Comparison of ENCODE assay signal across 8 cellular contexts in the genomic region with DNA sequence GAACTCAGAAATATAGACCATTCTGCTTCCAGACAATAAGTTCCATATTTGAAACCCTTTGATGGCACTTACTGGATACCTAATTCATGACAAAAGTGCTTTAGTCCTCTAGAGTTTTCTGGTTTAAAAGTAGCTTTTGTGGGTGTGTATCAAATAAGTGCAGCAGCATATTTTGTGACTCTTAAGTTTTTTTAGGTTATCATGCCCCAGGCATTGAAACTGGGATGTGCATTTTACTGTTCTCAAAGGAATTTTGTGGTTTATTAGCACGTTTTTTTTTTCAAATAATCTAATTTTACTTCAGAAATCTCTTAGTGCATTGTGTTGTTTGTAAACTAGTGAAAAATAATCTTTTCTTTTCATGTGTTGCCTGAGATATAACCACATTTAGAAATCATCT. TPM values are rescaled to one million over a fixed set of nuclear protein-coding genes. Genes with fewer than 3 reads are reported as not detected.
DNase-seq lines count a peak whose midpoint lies in the region; ATAC-seq and TF ChIP-seq lines count a peak whose summit lies in the region.

No MANE protein-coding gene starts in this region.

- TF ChIP-seq CTCF in Panc1 (IDR thresholded peaks at IDR 0.05) (no peak), prostate gland (IDR thresholded peaks at IDR 0.05) (no peak)

- H3K9ac ChIP-seq in ES-I3 (ENCODE audit: low read depth, low read length): peak overlapping the region; percentile 81; the same call in 1 of the 2 replicates

- no peaks in the 10 kb centered on the region for H3K27me3 ChIP-seq in Panc1 (ENCODE audit: control insufficient read depth, insufficient read depth, low read length)
- H3K27me3 ChIP-seq in prostate gland (replicated peaks; ENCODE audit: insufficient read depth): no peaks in the 10 kb centered on the region

- peaks cover 39% of the 10 kb centered on the region for H3K36me3 ChIP-seq in ES-I3 (ENCODE audit: insufficient read depth, low read length)
- peaks cover 46% of the 10 kb centered on the region for H3K36me3 ChIP-seq in Panc1 (ENCODE audit: control insufficient read depth, insufficient read depth, low read length)
- H3K36me3 ChIP-seq in prostate gland: peaks cover 0 to 4% of the 10 kb centered on the region in 2 donors

- ATAC-seq in Panc1 (no peak), GM21423 (IDR thresholded peaks at IDR 0.05; ENCODE audit: unreplicated experiment) (no peak)

- CTCF ChIA-PET in Panc1 (lab: Charles Lee): interaction anchor here (0.7 kb wide), 1 partner anchor 46 kb away, joined by 3 read pairs; no protein-coding TSS in a partner anchor

- TF ChIP-seq POLR2A in prostate gland (IDR thresholded peaks at IDR 0.05): no peak

- H3K27ac ChIP-seq in Panc1 (ENCODE audit: low read length): peak overlapping the region; percentile 94
- peak overlapping the region; percentile 68 for H3K27ac ChIP-seq in epithelial cell of prostate
- H3K27ac ChIP-seq in prostate gland: peak overlapping the region; percentile 79

- POLR2A ChIA-PET in Panc1 (lab: Charles Lee): no interaction called here

- no peaks in the 10 kb centered on the region for H3K9me3 ChIP-seq in ES-I3 (ENCODE audit: control insufficient read depth, insufficient read depth, low read length)
- no peaks in the 10 kb centered on the region for H3K9me3 ChIP-seq in Panc1 (ENCODE audit: control insufficient read depth, insufficient read depth, low read depth, low read length)
- no peaks in the 10 kb centered on the region for H3K9me3 ChIP-seq in prostate gland

- intact Hi-C loops in Panc1 (cut with micrococcal nuclease; ENCODE audit: unreplicated experiment) (no loop called here), prostate gland (cut with DNase I) (loop anchor here (10.0 kb wide), 1 partner anchor 304 kb away; a partner anchor contains a TSS)

- H3K4me3 ChIP-seq in Panc1 (ENCODE audit: low read depth in 2 of 2, low read length in 2 of 2) (peak overlapping the region; percentile 64 to 89), prostate gland (peak overlapping the region; percentile 67 to 86)

- DNase-seq in Panc1 (ENCODE audit: low read depth, low spot score) (no peak), epithelial cell of prostate (ENCODE audit: low read depth, low spot score) (no peak), prostate gland (ENCODE audit: low spot score) (no peak), 8988T (no peak), retina (no peak), SIG-M5 treated with dmso at 0.1 percent for 504 hours (lab: John Stamatoyannopoulos, UW; ENCODE audit: unreplicated experiment) (no peak)

- no TSS peak for BruUV-seq in Panc1 (replicated peaks; lab: Mats Ljungman, UMichigan)

- WGBS in prostate gland: 3% methylated on average over 1 of the region's 1 CpG

- in situ Hi-C loops in Panc1 (cut with HindIII; ENCODE audit: low pct_unique_long_range_greater_than_20kb, low sequenced_read_pairs): no loop called here

- H3K4me1 ChIP-seq in ES-I3 (ENCODE audit: insufficient read depth, low read length): peaks cover 17% of the 10 kb centered on the region
- peaks cover 50% of the 10 kb centered on the region for H3K4me1 ChIP-seq in Panc1 (ENCODE audit: control insufficient read depth, insufficient read depth, low read length)
- H3K4me1 ChIP-seq in prostate gland (replicated peaks): peaks cover 5% of the 10 kb centered on the region

RNA-seq across cellular contexts. Expression of a gene that starts 1.5 kb away (rescaled TPM):
- 322 TPM for total RNA-seq in Panc1 (2021; ENCODE audit: unreplicated experiment)
- polyA plus RNA-seq in Panc1 (2012; ENCODE audit: insufficient read length): 173 TPM
- total RNA-seq in prostate gland: 100 to 1,000 TPM; 116 to 152 TPM

RNA-seq across cellular contexts. Expression of a gene that starts 28.9 kb away (rescaled TPM):
- total RNA-seq in Panc1 (2021; ENCODE audit: unreplicated experiment): 0.74 TPM
- polyA plus RNA-seq in Panc1 (2012; ENCODE audit: insufficient read length): 1.6 TPM
- total RNA-seq in prostate gland: 1 to 10 TPM in 1 of 2 donors, under 1 TPM in 1; 0.80 to 1.1 TPM

RNA-seq across cellular contexts. Expression of a gene that starts 29.0 kb away (rescaled TPM):
- total RNA-seq in Panc1 (2021; ENCODE audit: unreplicated experiment) (16.5 TPM), prostate gland (10 to 100 TPM in 1 of 2 donors, 1 to 10 TPM in 1; 6.9 to 16.3 TPM)
- 19.2 TPM for polyA plus RNA-seq in Panc1 (2012; ENCODE audit: insufficient read length)
